ENCODE assay signal across 8 cellular contexts in genomic region chr1:205631010-205631726, GRCh38. TPM values are rescaled to one million over a fixed set of nuclear protein-coding genes. Genes with fewer than 3 reads are reported as not detected.
A peak's percentile ranks its signal among the peaks of the same experiment; 100 is the strongest.
DNase-seq lines count a peak whose midpoint lies in the region; ATAC-seq and TF ChIP-seq lines count a peak whose summit lies in the region.

No MANE protein-coding gene starts in this region.

- no peaks in the 10 kb centered on the region for H3K9me3 Mint-ChIP-seq in neural progenitor cell

- no peaks in the 10 kb centered on the region for H3K27me3 ChIP-seq in HAP-1 (ENCODE audit: low read depth)
- H3K27me3 ChIP-seq in RWPE2 (ENCODE audit: insufficient read depth, poor library complexity, severe bottlenecking), result no peaks in the 10 kb centered on the region
- no peaks in the 10 kb centered on the region for H3K27me3 ChIP-seq in neural progenitor cell
- no peaks in the 10 kb centered on the region for H3K27me3 ChIP-seq in stomach smooth muscle (ENCODE audit: control insufficient read depth in 1 of 2, insufficient read depth in 2 of 2, low read length in 2 of 2)

- H3K4me3 ChIP-seq in HAP-1, result peak overlapping the region; percentile 59
- peak overlapping the region; percentile 84 for H3K4me3 ChIP-seq in RWPE2 (ENCODE audit: severe bottlenecking)
- H3K4me3 ChIP-seq in neural progenitor cell, result peak overlapping the region; percentile 66
- H3K4me3 ChIP-seq in stomach smooth muscle (ENCODE audit: low read length in 2 of 2), result peak overlapping the region; percentile 85 to 95

- in situ Hi-C loops in HAP-1 (cut with MboI; ENCODE audit: low sequenced_read_pairs), result no loop called here

- TF ChIP-seq CTCF in RWPE2 (IDR thresholded peaks at IDR 0.05; ENCODE audit: poor library complexity, severe bottlenecking), result no peak
- TF ChIP-seq CTCF in neural progenitor cell (IDR thresholded peaks at IDR 0.05), result no peak

- H3K27ac Mint-ChIP-seq in neural progenitor cell, result peak overlapping the region; percentile 92

- peak overlapping the region; percentile 91 for H3K4me2 ChIP-seq in neural progenitor cell

- H2AFZ ChIP-seq in neural progenitor cell (replicated peaks), result no peak overlapping the region

- peaks cover 5% of the 10 kb centered on the region for H3K36me3 Mint-ChIP-seq in neural progenitor cell

- peaks cover 48% of the 10 kb centered on the region for H3K79me2 ChIP-seq in neural progenitor cell (ENCODE audit: low read depth)

- H3F3A ChIP-seq in neural progenitor cell (ENCODE audit: low read depth), result peaks cover 42% of the 10 kb centered on the region

- H3K4me1 ChIP-seq in ES-I3 (ENCODE audit: insufficient read depth, low read length) (peaks cover 4% of the 10 kb centered on the region; the same call in 1 of the 2 replicates), HAP-1 (peaks cover 7% of the 10 kb centered on the region), RWPE2 (ENCODE audit: insufficient read depth, poor library complexity, severe bottlenecking) (peaks cover 20% of the 10 kb centered on the region), neural progenitor cell (peaks cover 9% of the 10 kb centered on the region), stomach smooth muscle (ENCODE audit: control insufficient read depth, insufficient read depth, low read length) (peaks cover 8% of the 10 kb centered on the region)

- peak overlapping the region; percentile 97 for H3K4me3 Mint-ChIP-seq in neural progenitor cell

- H3K4me1 Mint-ChIP-seq in neural progenitor cell, result peaks cover 31% of the 10 kb centered on the region

- H3K27me3 Mint-ChIP-seq in neural progenitor cell (ENCODE audit: insufficient read depth, low read depth), result no peaks in the 10 kb centered on the region

- H4K20me1 ChIP-seq in neural progenitor cell (ENCODE audit: low read depth), result peaks cover 44% of the 10 kb centered on the region

- H3K27ac ChIP-seq in RWPE2 (ENCODE audit: poor library complexity, severe bottlenecking) (peak overlapping the region; percentile 93), neural progenitor cell (peak overlapping the region; percentile 99), stomach smooth muscle (ENCODE audit: low read length) (peak overlapping the region; percentile 77)

- H3K9me3 ChIP-seq in ES-I3 (ENCODE audit: control insufficient read depth, insufficient read depth, low read length), result no peaks in the 10 kb centered on the region
- H3K9me3 ChIP-seq in HAP-1, result no peaks in the 10 kb centered on the region
- no peaks in the 10 kb centered on the region for H3K9me3 ChIP-seq in RWPE2 (ENCODE audit: severe bottlenecking)
- no peaks in the 10 kb centered on the region for H3K9me3 ChIP-seq in neural progenitor cell (ENCODE audit: low read depth)
- H3K9me3 ChIP-seq in stomach smooth muscle (ENCODE audit: control insufficient read depth in 2 of 2, low read length in 2 of 2), result no peaks in the 10 kb centered on the region

- ATAC-seq in RWPE2 (ENCODE audit: low read depth), result peak; percentile 59

- peak; percentile 82 to 84 for DNase-seq in HAP-1 (ENCODE audit: low spot score in 2 of 2)
- peak; percentile 92 for DNase-seq in M059J (ENCODE audit: low read depth)
- peak; percentile 70 for DNase-seq in RWPE2 (ENCODE audit: low spot score)
- DNase-seq in activated effector memory CD4-positive, alpha-beta T cell treated with Interleukin-2 at 50 U/mL for 16 hours, result peak; percentile 73
- DNase-seq in fibroblast of the conjunctiva (ENCODE audit: low read depth), result peak; percentile 27
- peak; percentile 96 for DNase-seq in neural progenitor cell (ENCODE audit: low spot score)

- H3K36me3 ChIP-seq in ES-I3 (ENCODE audit: insufficient read depth, low read length), result no peaks in the 10 kb centered on the region; the same call in 1 of the 2 replicates
- H3K36me3 ChIP-seq in HAP-1 (replicated peaks), result no peaks in the 10 kb centered on the region; the same call in 1 of the 2 replicates
- H3K36me3 ChIP-seq in RWPE2 (ENCODE audit: low read depth), result peaks cover 6% of the 10 kb centered on the region
- H3K36me3 ChIP-seq in neural progenitor cell, result no peaks in the 10 kb centered on the region
- H3K36me3 ChIP-seq in stomach smooth muscle (ENCODE audit: control insufficient read depth in 2 of 2, insufficient read depth in 2 of 2, low read length in 2 of 2), result no peaks in the 10 kb centered on the region

- H3K9ac ChIP-seq in ES-I3 (ENCODE audit: low read depth, low read length) (peak overlapping the region; percentile 75), neural progenitor cell (peak overlapping the region; percentile 61), stomach smooth muscle (ENCODE audit: low read length in 2 of 2) (peak overlapping the region; percentile 85 to 89)

RNA-seq across cellular contexts. Expression of gene ELK4, which starts 0.6 kb away (rescaled TPM):
- 13.7 and 21.1 TPM in 2 replicates for total RNA-seq in M059J (2014; rRNA removed; shearing (Covaris generic))
- 24.9 and 36.6 TPM in 2 replicates for total RNA-seq in neural progenitor cell (ENCODE audit: low replicate concordance)

RNA-seq across cellular contexts. Expression of gene SLC45A3, which starts 49.1 kb away (rescaled TPM):
- total RNA-seq in M059J (2014; rRNA removed; shearing (Covaris generic)), result 4.4 and 7.8 TPM in 2 replicates
- total RNA-seq in neural progenitor cell (ENCODE audit: low replicate concordance), result 5.1 and 8.9 TPM in 2 replicates

Comparison
In these comparisons a context has a peak if more than half of its experiments do, and no peak if none do; other contexts are left out.
1. Peak in every context shown above with its lines: DNase-seq, ATAC-seq, H3K4me3 ChIP-seq and H3K27ac ChIP-seq.
2. DNase-seq: peak in every context shown above with its lines; median percentile 96 in neural progenitor cell; 92 in M059J; 83 in HAP-1; 73 in activated effector memory CD4-positive, alpha-beta T cell treated with Interleukin-2 at 50 U/mL for 16 hours; 70 in RWPE2; 27 in fibroblast of the conjunctiva.